In genomic region chr1:91282695-91283420, GRCh38 we compare ENCODE assay signal across 8 cellular contexts.
DNase-seq lines count a peak whose midpoint lies in the region; ATAC-seq, FAIRE-seq and TF ChIP-seq lines count a peak whose summit lies in the region.

No MANE protein-coding gene starts in this region.

- H3K27ac Mint-ChIP-seq in activated CD4-positive, alpha-beta T cell treated with anti-CD3 and anti-CD28 coated beads for 36 hours, result no peak overlapping the region
- H3K27ac Mint-ChIP-seq in mesothelial cell of epicardium, result no peak overlapping the region
- H3K27ac Mint-ChIP-seq in stimulated activated naive B cell treated with anti-CD40 and anti-IgM and Interleukin-4, amounts not matched to agents 10 μg/mL and 1 μg/mL and 100 μg/mL, for 72 hours, result no peak overlapping the region

- POLR2A ChIA-PET in activated CD4-positive, alpha-beta T cell treated with anti-CD3 and anti-CD28 coated beads for 36 hours (lab: Charles Lee), result no interaction called here

- no peak overlapping the region for H3K4me3 Mint-ChIP-seq in activated CD4-positive, alpha-beta T cell treated with anti-CD3 and anti-CD28 coated beads for 36 hours
- H3K4me3 Mint-ChIP-seq in mesothelial cell of epicardium, result no peak overlapping the region
- no peak overlapping the region for H3K4me3 Mint-ChIP-seq in stimulated activated naive B cell treated with anti-CD40 and anti-IgM and Interleukin-4, amounts not matched to agents 10 μg/mL and 1 μg/mL and 100 μg/mL, for 72 hours

- CTCF ChIA-PET in activated CD4-positive, alpha-beta T cell treated with anti-CD3 and anti-CD28 coated beads for 36 hours (lab: Charles Lee), result interaction anchor here (0.6 to 2.2 kb wide), 15 partner anchors 11 to 1015 kb away, joined by 3 to 11 read pairs (median 3); no protein-coding TSS in a partner anchor

- FAIRE-seq in endometrium (lab: Jason Lieb, UNC), result peak; percentile 82

- DNase-seq in GM04504 (ENCODE audit: low read depth) (peak; percentile 31), NCI-H2227 (lab: John Stamatoyannopoulos, UW; ENCODE audit: unreplicated experiment) (peak; percentile 75), mesothelial cell of epicardium (ENCODE audit: low spot score in 2 of 2, unreplicated experiment in 2 of 2) (peak; percentile 28 to 55)
- DNase-seq in activated CD4-positive, alpha-beta T cell treated with anti-CD3 and anti-CD28 coated beads for 36 hours, result peak; percentile 64
- peak; percentile 9 for DNase-seq in stimulated activated naive B cell treated with anti-CD40 and anti-IgM and Interleukin-4, amounts not matched to agents 10 μg/mL and 1 μg/mL and 100 μg/mL, for 72 hours

- no peaks in the 10 kb centered on the region for H3K36me3 Mint-ChIP-seq in activated CD4-positive, alpha-beta T cell treated with anti-CD3 and anti-CD28 coated beads for 36 hours (ENCODE audit: low read depth)
- no peaks in the 10 kb centered on the region for H3K36me3 Mint-ChIP-seq in mesothelial cell of epicardium
- H3K36me3 Mint-ChIP-seq in stimulated activated naive B cell treated with anti-CD40 and anti-IgM and Interleukin-4, amounts not matched to agents 10 μg/mL and 1 μg/mL and 100 μg/mL, for 72 hours, result no peaks in the 10 kb centered on the region

- peak; percentile 91 for TF ChIP-seq CTCF in mesothelial cell of epicardium (IDR thresholded peaks at IDR 0.05; ENCODE audit: unreplicated experiment)

- intact Hi-C loops in activated CD4-positive, alpha-beta T cell treated with anti-CD3 and anti-CD28 coated beads for 36 hours (cut with DNase I, micrococcal nuclease), result loop anchor here (1.0 to 10.0 kb wide), 4 partner anchors 119 to 1012 kb away; partner anchors contain the start of genes CDC7 (in 2 of the 2), GLMN (in 1 of the 2) and RPAP2 (in 1 of the 2)

- H3K4me1 Mint-ChIP-seq in activated CD4-positive, alpha-beta T cell treated with anti-CD3 and anti-CD28 coated beads for 36 hours, result no peaks in the 10 kb centered on the region
- no peaks in the 10 kb centered on the region for H3K4me1 Mint-ChIP-seq in mesothelial cell of epicardium
- peaks cover 0 to 1% of the 10 kb centered on the region in 2 donors for H3K4me1 Mint-ChIP-seq in stimulated activated naive B cell treated with anti-CD40 and anti-IgM and Interleukin-4, amounts not matched to agents 10 μg/mL and 1 μg/mL and 100 μg/mL, for 72 hours

- H3K9me3 Mint-ChIP-seq in activated CD4-positive, alpha-beta T cell treated with anti-CD3 and anti-CD28 coated beads for 36 hours (ENCODE audit: low read depth), result no peaks in the 10 kb centered on the region
- H3K9me3 Mint-ChIP-seq in mesothelial cell of epicardium, result no peaks in the 10 kb centered on the region
- no peaks in the 10 kb centered on the region for H3K9me3 Mint-ChIP-seq in stimulated activated naive B cell treated with anti-CD40 and anti-IgM and Interleukin-4, amounts not matched to agents 10 μg/mL and 1 μg/mL and 100 μg/mL, for 72 hours

- peaks cover 5% of the 10 kb centered on the region for H3K27me3 Mint-ChIP-seq in activated CD4-positive, alpha-beta T cell treated with anti-CD3 and anti-CD28 coated beads for 36 hours
- no peaks in the 10 kb centered on the region for H3K27me3 Mint-ChIP-seq in mesothelial cell of epicardium (ENCODE audit: low read depth)
- H3K27me3 Mint-ChIP-seq in stimulated activated naive B cell treated with anti-CD40 and anti-IgM and Interleukin-4, amounts not matched to agents 10 μg/mL and 1 μg/mL and 100 μg/mL, for 72 hours, result peaks cover 6 to 9% of the 10 kb centered on the region in 2 donors

- ATAC-seq in HG02642 (IDR thresholded peaks at IDR 0.05; ENCODE audit: poor library complexity, unreplicated experiment), result peak; percentile 79
- no peak for ATAC-seq in activated CD4-positive, alpha-beta T cell treated with anti-CD3 and anti-CD28 coated beads for 36 hours
- ATAC-seq in stimulated activated naive B cell treated with anti-CD40 and anti-IgM and Interleukin-4, amounts not matched to agents 10 μg/mL and 1 μg/mL and 100 μg/mL, for 72 hours (replicated peaks), result peak; percentile 55 to 62
- no peak for ATAC-seq in HG03520 (IDR thresholded peaks at IDR 0.05; ENCODE audit: unreplicated experiment)

Comparison
In these comparisons a context has a peak if more than half of its experiments do, and no peak if none do; other contexts are left out.
1. DNase-seq: peak in every context shown above with its lines; median percentile 75 in NCI-H2227; 64 in activated CD4-positive, alpha-beta T cell treated with anti-CD3 and anti-CD28 coated beads for 36 hours; 42 in mesothelial cell of epicardium; 31 in GM04504; 9 in stimulated activated naive B cell treated with anti-CD40 and anti-IgM and Interleukin-4, amounts not matched to agents 10 μg/mL and 1 μg/mL and 100 μg/mL, for 72 hours.
2. ATAC-seq: peak in HG02642 (single experiment) and stimulated activated naive B cell treated with anti-CD40 and anti-IgM and Interleukin-4, amounts not matched to agents 10 μg/mL and 1 μg/mL and 100 μg/mL, for 72 hours (2 of 2); none in activated CD4-positive, alpha-beta T cell treated with anti-CD3 and anti-CD28 coated beads for 36 hours (single experiment) and HG03520 (single experiment).